ENCODE assay signal across 7 cellular contexts in genomic region chr11:72642815-72643511, GRCh38. TPM values are rescaled to one million over a fixed set of nuclear protein-coding genes. Genes with fewer than 3 reads are reported as not detected.
DNase-seq lines count a peak whose midpoint lies in the region; ATAC-seq and TF ChIP-seq lines count a peak whose summit lies in the region.

No MANE protein-coding gene starts in this region.

- 2% methylated on average over 11 of the region's 62 CpGs for WGBS in mammary epithelial cell (ENCODE audit: low coverage, missing lambda C conversion rate)

- H3K9ac ChIP-seq in mammary epithelial cell (ENCODE audit: insufficient read depth, low read length): no peak overlapping the region

- ATAC-seq in GM18502 (IDR thresholded peaks at IDR 0.05; ENCODE audit: poor library complexity, unreplicated experiment) (peak; percentile 62), WTC11 (peak; percentile 79)

- H3K27me3 Mint-ChIP-seq in WTC11 (ENCODE audit: low read depth): peaks cover 26% of the 10 kb centered on the region

- peak overlapping the region; percentile 59 for H3K4me3 Mint-ChIP-seq in WTC11

- H3K4me3 ChIP-seq in mammary epithelial cell (replicated peaks in 1 of 3; ENCODE audit: insufficient read depth in 1 of 3, low read depth in 2 of 3, low read length in 3 of 3): peak overlapping the region in 2 of 3 experiments; percentile 55 to 66

- peak overlapping the region; percentile 85 for H2AFZ ChIP-seq in mammary epithelial cell (ENCODE audit: low read depth, low read length)

- H4K20me1 ChIP-seq in mammary epithelial cell (ENCODE audit: insufficient read depth, low read length): no peaks in the 10 kb centered on the region

- no TSS peak for BruUV-seq in mammary epithelial cell (replicated peaks; lab: Mats Ljungman, UMichigan)

- H3K9me3 Mint-ChIP-seq in WTC11: no peaks in the 10 kb centered on the region

- H3K36me3 ChIP-seq in mammary epithelial cell (ENCODE audit: insufficient read depth, low read length): no peaks in the 10 kb centered on the region

- peak overlapping the region; percentile 98 for H3K4me2 ChIP-seq in mammary epithelial cell (ENCODE audit: insufficient read depth, low read depth, low read length)

- in situ Hi-C loops in mammary epithelial cell (cut with MboI; ENCODE audit: low sequenced_read_pairs in 2 of 2): no loop called here

- peak; percentile 98 for TF ChIP-seq CTCF in WTC11 (IDR thresholded peaks at IDR 0.05)
- TF ChIP-seq CTCF in mammary epithelial cell (conservative IDR thresholded peaks at IDR 0.05 in 1 of 2, IDR thresholded peaks at IDR 0.05 in 1 of 2; ENCODE audit: extremely low read depth in 1 of 2, insufficient read depth in 1 of 2, low read depth in 1 of 2, low read length in 2 of 2): peak; percentile 49 to 88

- H3K27ac ChIP-seq in mammary epithelial cell (ENCODE audit: insufficient read depth, low read depth, low read length): no peak overlapping the region

- DNase-seq in MV-4-11 (lab: John Stamatoyannopoulos, UW) (peak; percentile 34), WTC11 (ENCODE audit: low spot score) (peak; percentile 74), mammary epithelial cell (no peak), islet precursor cell (peak; percentile 83), OCI-M2 (lab: John Stamatoyannopoulos, UW; ENCODE audit: unreplicated experiment) (no peak)
- peak; percentile 23 to 47 for DNase-seq in stimulated activated CD4-positive, alpha-beta T cell treated with anti-CD3 and anti-CD28 coated beads, Interleukin-1b, Interleukin-23, amount 100 ng/mL, for 1 hour (ENCODE audit: low read depth in 2 of 2)

- CTCF ChIA-PET in WTC11 (lab: Charles Lee) (interaction anchor here (0.7 to 7.5 kb wide), 26 partner anchors 8 to 415 kb away, joined by 3 to 124 read pairs (median 6); partner anchors contain the start of gene PDE2A), mammary epithelial cell (lab: Charles Lee; ENCODE audit: low non-redundant PET) (interaction anchor here (0.6 to 0.7 kb wide), 2 partner anchors 171 to 1288 kb away, joined by 3 read pairs; no protein-coding TSS in a partner anchor)

- H3K9me3 ChIP-seq in mammary epithelial cell (replicated peaks; ENCODE audit: insufficient read depth, low read length): no peaks in the 10 kb centered on the region

- H3K4me1 Mint-ChIP-seq in WTC11: no peaks in the 10 kb centered on the region; the same call in 1 of the 2 replicates

- no peaks in the 10 kb centered on the region for H3K79me2 ChIP-seq in mammary epithelial cell (ENCODE audit: insufficient read depth, low read length)

- H3K27ac Mint-ChIP-seq in WTC11: no peak overlapping the region

- intact Hi-C loops in mammary epithelial cell (cut with micrococcal nuclease): loop anchor here (1.0 kb wide), 3 partner anchors 53 to 161 kb away; no protein-coding TSS in a partner anchor

- peaks cover 10% of the 10 kb centered on the region for H3K4me1 ChIP-seq in mammary epithelial cell (ENCODE audit: insufficient read depth, low read length)

- POLR2A ChIA-PET in WTC11 (lab: Charles Lee): interaction anchor here (1.0 kb wide), 1 partner anchor 35 kb away, joined by 3 read pairs; no protein-coding TSS in a partner anchor

- dilution Hi-C loops in mammary epithelial cell (cut with HindIII; ENCODE audit: low sequenced_read_pairs): no loop called here

- peaks cover 5% of the 10 kb centered on the region for H3K27me3 ChIP-seq in mammary epithelial cell (ENCODE audit: insufficient read depth, low read length)

- H3K36me3 Mint-ChIP-seq in WTC11: no peaks in the 10 kb centered on the region

TF ChIP-seq in WTC11, 78 proteins besides CTCF, POLR2A, EP300 and RAD21 (continues in another document):
- no peak for TF ChIP-seq TEAD4 (CRISPR knock-in tag; IDR thresholded peaks at IDR 0.05)
- no peak for TF ChIP-seq USF2 (CRISPR knock-in tag; IDR thresholded peaks at IDR 0.05)
- TF ChIP-seq E2F1 (CRISPR knock-in tag; IDR thresholded peaks at IDR 0.05): 0 out of 2 replicates have a peak, but pooled peaks have one; percentile 8
- TF ChIP-seq EMX1 (CRISPR knock-in tag; IDR thresholded peaks at IDR 0.05): no peak
- TF ChIP-seq NR1H2 (CRISPR knock-in tag; IDR thresholded peaks at IDR 0.05): no peak
- TF ChIP-seq ZNF416 (CRISPR knock-in tag; IDR thresholded peaks at IDR 0.05): no peak
- TF ChIP-seq KAT7 (CRISPR knock-in tag; IDR thresholded peaks at IDR 0.05; ENCODE audit: borderline replicate concordance): peak; percentile 20; the same call in 1 of the 2 replicates
- no peak for TF ChIP-seq CDX4 (CRISPR knock-in tag; IDR thresholded peaks at IDR 0.05; ENCODE audit: borderline replicate concordance)
- TF ChIP-seq ESRRA (CRISPR knock-in tag; IDR thresholded peaks at IDR 0.05; ENCODE audit: borderline replicate concordance): no peak
- TF ChIP-seq NFYB (CRISPR knock-in tag; conservative IDR thresholded peaks at IDR 0.05; ENCODE audit: low read depth): no peak
- TF ChIP-seq ATF3 (CRISPR knock-in tag; conservative IDR thresholded peaks at IDR 0.05): no peak
- no peak for TF ChIP-seq ELF4 (CRISPR knock-in tag; IDR thresholded peaks at IDR 0.05; ENCODE audit: low read depth)
- TF ChIP-seq MYBL2 (CRISPR knock-in tag; IDR thresholded peaks at IDR 0.05): 0 out of 2 replicates have a peak, but pooled peaks have one; percentile 18
- no peak for TF ChIP-seq ATF2 (CRISPR knock-in tag; IDR thresholded peaks at IDR 0.05; ENCODE audit: borderline replicate concordance, low read depth)
- TF ChIP-seq STAT6 (CRISPR knock-in tag; conservative IDR thresholded peaks at IDR 0.05; ENCODE audit: low read depth): no peak

RNA-seq across cellular contexts. Expression of gene PDE2A, which starts 31.3 kb away (rescaled TPM):
- total RNA-seq in WTC11 (2021): 3.7 to 5.0 TPM (median 4.9 TPM) in 3 replicates
- total RNA-seq in mammary epithelial cell: 1 to 10 TPM in 1 of 2 donors, under 1 TPM in 1; 0.31 to 1.0 TPM
- 0.76 TPM for polyA plus RNA-seq in mammary epithelial cell
- polyA minus RNA-seq in mammary epithelial cell: 0.88 TPM

Comparison
In these comparisons a context has a peak if more than half of its experiments do, and no peak if none do; other contexts are left out.
1. DNase-seq: peak in MV-4-11 (single experiment), WTC11 (single experiment), islet precursor cell (single experiment) and stimulated activated CD4-positive, alpha-beta T cell treated with anti-CD3 and anti-CD28 coated beads, Interleukin-1b, Interleukin-23, amount 100 ng/mL, for 1 hour (2 of 2); none in mammary epithelial cell (single experiment) and OCI-M2 (single experiment).